ENCODE assay signal across 24 cellular contexts in the genomic region with DNA sequence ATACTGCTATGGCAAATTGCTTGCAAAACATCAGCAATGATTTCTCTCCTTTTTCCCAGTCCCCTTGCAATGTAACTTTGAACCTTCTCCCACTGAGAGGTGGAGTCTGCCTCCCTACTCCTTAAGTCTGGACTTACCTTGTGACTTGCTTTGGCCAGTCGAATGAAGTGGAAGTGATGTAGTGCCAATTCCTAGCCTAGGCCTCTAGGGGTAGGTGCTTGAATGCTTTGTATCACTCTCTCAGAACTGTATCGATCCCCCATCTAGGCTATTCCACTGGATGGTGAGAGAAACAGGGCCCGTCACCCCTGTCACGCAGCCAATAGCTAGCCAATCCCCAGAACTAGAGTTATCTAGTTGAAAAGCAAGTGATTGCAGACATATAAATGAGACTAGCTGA.
A peak's percentile ranks its signal among the peaks of the same experiment; 100 is the strongest.
DNase-seq lines count a peak whose midpoint lies in the region; ATAC-seq and TF ChIP-seq lines count a peak whose summit lies in the region.
"Had no signal": no experiment of that assay in that cellular context is flagged by ENCODE, and none has a peak within 500 bp of the region (broad histone marks: within the 10 kb centered on the region; RNA-seq: fewer than 3 reads in every experiment).

No MANE protein-coding gene starts in this region.

- H2AFZ ChIP-seq in H9 (ENCODE audit: low read length) (no peak overlapping the region), smooth muscle cell (ENCODE audit: low read depth) (no peak overlapping the region)
- H2AFZ ChIP-seq: GM23248 had no signal

- H3K27ac ChIP-seq in H9 (ENCODE audit: insufficient read length, low read depth, low read length) (no peak overlapping the region), smooth muscle cell (ENCODE audit: low read depth) (no peak overlapping the region)
- H3K27ac ChIP-seq: A549; BLaER1 treated with 17β-estradiol and CSF1 and Interleukin-3, amounts not matched to agents 10 nM and 100 nM; GM23248 had no signal

- no peak overlapping the region for H2BK5ac ChIP-seq in H9 (ENCODE audit: insufficient read length, low read length)

- H3K4me3 Mint-ChIP-seq in H9, result no peak overlapping the region
- H3K4me3 Mint-ChIP-seq in WTC11, result no peak overlapping the region
- H3K4me3 Mint-ChIP-seq in stimulated activated naive B cell treated with anti-CD40 and anti-IgM and Interleukin-4, amounts not matched to agents 10 μg/mL and 1 μg/mL and 100 μg/mL, for 72 hours, result no peak overlapping the region
- H3K4me3 Mint-ChIP-seq: CD14-positive monocyte; CD4-positive, alpha-beta T cell; CD8-positive, alpha-beta memory T cell; HFFc6 had no signal

- H3K56ac ChIP-seq in H9 (ENCODE audit: insufficient read length, low read depth, low read length), result no peak overlapping the region

- DNase-seq in H9, result peak; percentile 26
- no peak for DNase-seq in WTC11 (ENCODE audit: low spot score)
- peak; percentile 9 for DNase-seq in iPS DF 19.7 (ENCODE audit: low read depth, low spot score)
- no peak for DNase-seq in smooth muscle cell (lab: John Stamatoyannopoulos, UW; ENCODE audit: unreplicated experiment)
- DNase-seq in NCI-H1417 (lab: John Stamatoyannopoulos, UW), result no peak
- DNase-seq in NCI-H1105 treated with DMSO at 0.1 percent for 48 hours (lab: John Stamatoyannopoulos, UW), result no peak
- DNase-seq in stimulated activated naive B cell treated with anti-CD40 and anti-IgM and Interleukin-4, amounts not matched to agents 10 μg/mL and 1 μg/mL and 100 μg/mL, for 72 hours, result no peak
- DNase-seq: 8988T; ACHN; AML-193; BE2C; CD4-positive, alpha-beta T cell; CD8-positive, alpha-beta memory T cell; DMS 273 treated with DMSO at 0.1 percent for 48 hours; DMS79; EL; GDM1; GM23248; HFFc6 had no signal

- H3K27ac Mint-ChIP-seq in H9 (no peak overlapping the region), WTC11 (no peak overlapping the region)
- no peak overlapping the region for H3K27ac Mint-ChIP-seq in stimulated activated naive B cell treated with anti-CD40 and anti-IgM and Interleukin-4, amounts not matched to agents 10 μg/mL and 1 μg/mL and 100 μg/mL, for 72 hours
- H3K27ac Mint-ChIP-seq: CD4-positive, alpha-beta T cell; CD8-positive, alpha-beta memory T cell; HFFc6 had no signal

- no peaks in the 10 kb centered on the region for H3K27me3 ChIP-seq in H9 (ENCODE audit: insufficient read depth, low read length)
- no peaks in the 10 kb centered on the region for H3K27me3 ChIP-seq in smooth muscle cell (ENCODE audit: low read depth)
- H3K27me3 ChIP-seq: BE2C; BLaER1 treated with 17β-estradiol and CSF1 and Interleukin-3, amounts not matched to agents 10 nM and 100 nM had no signal

- no peaks in the 10 kb centered on the region for H3K36me3 ChIP-seq in smooth muscle cell (ENCODE audit: low read depth)
- H3K36me3 ChIP-seq: BE2C; BLaER1 treated with 17β-estradiol and CSF1 and Interleukin-3, amounts not matched to agents 10 nM and 100 nM; HAP-1 had no signal

- no peak overlapping the region for H3K18ac ChIP-seq in H9 (ENCODE audit: insufficient read length, low read depth, low read length)

- H2BK20ac ChIP-seq in H9 (ENCODE audit: low read depth, low read length, poor library complexity, severe bottlenecking), result no peak overlapping the region

- no peak overlapping the region for H3K4me3 ChIP-seq in smooth muscle cell
- H3K4me3 ChIP-seq: A549; BLaER1 treated with 17β-estradiol and CSF1 and Interleukin-3, amounts not matched to agents 10 nM and 100 nM; GM12878; GM23248; HAP-1 had no signal

- H3K9ac ChIP-seq in H9 (ENCODE audit: extremely low read depth, insufficient read length, low read length) (no peak overlapping the region), smooth muscle cell (ENCODE audit: low read depth) (no peak overlapping the region)
- H3K9ac ChIP-seq: BLaER1 treated with 17β-estradiol and CSF1 and Interleukin-3, amounts not matched to agents 10 nM and 100 nM; GM23248 had no signal

- ATAC-seq in WTC11, result peak; percentile 84
- no peak for ATAC-seq in stimulated activated naive B cell treated with anti-CD40 and anti-IgM and Interleukin-4, amounts not matched to agents 10 μg/mL and 1 μg/mL and 100 μg/mL, for 72 hours (replicated peaks)
- ATAC-seq: A549, GM12878 had no signal

- H3K4me2 ChIP-seq in H9 (ENCODE audit: insufficient read depth, insufficient read length, low read length), result no peak overlapping the region
- no peak overlapping the region for H3K4me2 ChIP-seq in smooth muscle cell
- H3K4me2 ChIP-seq: A549; BLaER1 treated with 17β-estradiol and CSF1 and Interleukin-3, amounts not matched to agents 10 nM and 100 nM had no signal

- no CpG with 5 or more reads among the region's 4 CpGs for WGBS in H9 (ENCODE audit: extremely low coverage, insufficient read length, low lambda C conversion rate)
- 94% methylated on average over 4 of the region's 4 CpGs for WGBS in smooth muscle cell (ENCODE audit: low lambda C conversion rate)

- no peak overlapping the region for H4K8ac ChIP-seq in H9 (replicated peaks; ENCODE audit: insufficient read length, low read depth, low read length)

- no peak overlapping the region for H2BK120ac ChIP-seq in H9 (ENCODE audit: low read depth, low read length, poor library complexity, severe bottlenecking)

- no peak overlapping the region for H4K5ac ChIP-seq in H9 (ENCODE audit: insufficient read length, low read depth, low read length)

- no peaks in the 10 kb centered on the region for H3K23me2 ChIP-seq in H9 (ENCODE audit: insufficient read length, low read depth, low read length, poor library complexity, severe bottlenecking)

- H3T11ph ChIP-seq in H9 (ENCODE audit: low read length), result no peak overlapping the region

- CTCF ChIA-PET in WTC11 (lab: Charles Lee), result interaction anchor here (1.2 kb wide), 1 partner anchor 201 kb away, joined by 6 read pairs; no protein-coding TSS in a partner anchor

- H2AK5ac ChIP-seq in H9 (ENCODE audit: insufficient read length, low read length), result no peak overlapping the region

- H3K79me1 ChIP-seq in H9 (ENCODE audit: insufficient read depth, low read depth, low read length, poor library complexity, severe bottlenecking), result no peaks in the 10 kb centered on the region

- H3K14ac ChIP-seq in H9 (ENCODE audit: insufficient read depth, low read length), result no peak overlapping the region

- no peaks in the 10 kb centered on the region for H3K9me3 Mint-ChIP-seq in H9
- H3K9me3 Mint-ChIP-seq in WTC11, result no peaks in the 10 kb centered on the region
- H3K9me3 Mint-ChIP-seq in stimulated activated naive B cell treated with anti-CD40 and anti-IgM and Interleukin-4, amounts not matched to agents 10 μg/mL and 1 μg/mL and 100 μg/mL, for 72 hours, result no peaks in the 10 kb centered on the region

- H3K27me3 Mint-ChIP-seq in H9 (ENCODE audit: low read depth), result no peaks in the 10 kb centered on the region
- no peaks in the 10 kb centered on the region for H3K27me3 Mint-ChIP-seq in WTC11 (ENCODE audit: low read depth)
- no peaks in the 10 kb centered on the region for H3K27me3 Mint-ChIP-seq in stimulated activated naive B cell treated with anti-CD40 and anti-IgM and Interleukin-4, amounts not matched to agents 10 μg/mL and 1 μg/mL and 100 μg/mL, for 72 hours
- H3K27me3 Mint-ChIP-seq: CD4-positive, alpha-beta T cell; CD8-positive, alpha-beta memory T cell had no signal

- H3K23ac ChIP-seq in H9 (ENCODE audit: insufficient read length, low read depth, low read length), result no peak overlapping the region

- H2BK12ac ChIP-seq in H9 (ENCODE audit: insufficient read length, low read depth, low read length), result no peak overlapping the region

- H3K9me3 ChIP-seq in H9 (ENCODE audit: control insufficient read depth, low read depth, low read length) (no peaks in the 10 kb centered on the region), smooth muscle cell (replicated peaks; ENCODE audit: low read depth) (no peaks in the 10 kb centered on the region)
- H3K9me3 ChIP-seq: A549; BE2C; BLaER1 treated with 17β-estradiol and CSF1 and Interleukin-3, amounts not matched to agents 10 nM and 100 nM; HAP-1 had no signal

- H3F3A ChIP-seq in smooth muscle cell (ENCODE audit: low read depth), result no peaks in the 10 kb centered on the region

- H4K20me1 ChIP-seq in H9 (ENCODE audit: control insufficient read depth, insufficient read depth, insufficient read length), result no peaks in the 10 kb centered on the region
- H4K20me1 ChIP-seq in smooth muscle cell (ENCODE audit: low read depth), result no peaks in the 10 kb centered on the region
- H4K20me1 ChIP-seq: BLaER1 treated with 17β-estradiol and CSF1 and Interleukin-3, amounts not matched to agents 10 nM and 100 nM had no signal

- no peak overlapping the region for H4K91ac ChIP-seq in H9 (ENCODE audit: insufficient read length, low read depth, low read length)

- H3K4me1 Mint-ChIP-seq in H9 (no peaks in the 10 kb centered on the region), WTC11 (no peaks in the 10 kb centered on the region)
- no peaks in the 10 kb centered on the region for H3K4me1 Mint-ChIP-seq in stimulated activated naive B cell treated with anti-CD40 and anti-IgM and Interleukin-4, amounts not matched to agents 10 μg/mL and 1 μg/mL and 100 μg/mL, for 72 hours
- H3K4me1 Mint-ChIP-seq: CD8-positive, alpha-beta memory T cell had no signal

- no peaks in the 10 kb centered on the region for H3K79me2 ChIP-seq in H9 (ENCODE audit: insufficient read depth, low read length)
- H3K79me2 ChIP-seq in smooth muscle cell (ENCODE audit: low read depth), result no peaks in the 10 kb centered on the region

- H3K4me1 ChIP-seq in H9 (ENCODE audit: insufficient read depth, low read length) (no peaks in the 10 kb centered on the region), smooth muscle cell (ENCODE audit: low read depth) (no peaks in the 10 kb centered on the region)
- H3K4me1 ChIP-seq: A549, BE2C, HAP-1 had no signal

- TF ChIP-seq CTCF in H9 (conservative IDR thresholded peaks at IDR 0.05) (no peak; the same call in 2 of the 3 replicates), WTC11 (IDR thresholded peaks at IDR 0.05) (no peak), smooth muscle cell (IDR thresholded peaks at IDR 0.05; ENCODE audit: borderline replicate concordance, insufficient read depth, poor library complexity, severe bottlenecking) (no peak)

- H3K36me3 Mint-ChIP-seq in H9 (ENCODE audit: insufficient read depth in 1 of 3, low read depth in 3 of 3), result no peaks in the 10 kb centered on the region
- no peaks in the 10 kb centered on the region for H3K36me3 Mint-ChIP-seq in WTC11
- H3K36me3 Mint-ChIP-seq in stimulated activated naive B cell treated with anti-CD40 and anti-IgM and Interleukin-4, amounts not matched to agents 10 μg/mL and 1 μg/mL and 100 μg/mL, for 72 hours, result no peaks in the 10 kb centered on the region
- H3K36me3 Mint-ChIP-seq: CD14-positive monocyte; CD8-positive, alpha-beta memory T cell had no signal

- H3K4ac ChIP-seq in H9 (ENCODE audit: low read depth, low read length), result no peak overlapping the region

- POLR2A ChIA-PET in WTC11 (lab: Charles Lee), result no interaction called here

- H2BK15ac ChIP-seq in H9 (ENCODE audit: low read depth, low read length), result no peak overlapping the region

TF ChIP-seq in WTC11, 78 proteins besides CTCF, POLR2A, EP300 and RAD21 (continues in another document):
- TF ChIP-seq TCF7 (CRISPR knock-in tag; IDR thresholded peaks at IDR 0.05; ENCODE audit: low read depth), result no peak

Comparison
In these comparisons a context has a peak if more than half of its experiments do, and no peak if none do; other contexts are left out.
1. DNase-seq: peak in H9 (single experiment) and iPS DF 19.7 (single experiment); none in WTC11 (single experiment), smooth muscle cell (single experiment), NCI-H1417 (0 of 3), NCI-H1105 treated with DMSO at 0.1 percent for 48 hours (single experiment) and stimulated activated naive B cell treated with anti-CD40 and anti-IgM and Interleukin-4, amounts not matched to agents 10 μg/mL and 1 μg/mL and 100 μg/mL, for 72 hours (single experiment).